In genomic region chr16:20900299-20901067, GRCh38 we compare ENCODE assay signal across 1 cellular context.
TF ChIP-seq lines count a peak whose summit lies in the region.

Gene DCUN1D3, minus strand, starts transcription at chr16:20900358. Its CDS starts 37,820 bp downstream, at chr16:20862538.
Gene LYRM1, plus strand, starts transcription at chr16:20900771. Its CDS starts 14,785 bp downstream, at chr16:20915556.

TF ChIP-seq in H1, 55 proteins besides CTCF, POLR2A, EP300 and RAD21:
- TF ChIP-seq CEBPB (IDR thresholded peaks at IDR 0.05; ENCODE audit: low read depth, low read length), result peak; percentile 97
- peak; percentile 20 for TF ChIP-seq MAX (IDR thresholded peaks at IDR 0.05)
- peak; percentile 83 for TF ChIP-seq PHF8 (conservative IDR thresholded peaks at IDR 0.05; ENCODE audit: low read depth, low read length)
- no peak for TF ChIP-seq RFX5 (IDR thresholded peaks at IDR 0.05; ENCODE audit: borderline replicate concordance, low read depth, low read length)
- TF ChIP-seq JUND (IDR thresholded peaks at IDR 0.05; ENCODE audit: low read length), result peak; percentile 95
- peak; percentile 45; the same call in 1 of the 2 replicates for TF ChIP-seq SIX5 (IDR thresholded peaks at IDR 0.05; ENCODE audit: low read depth, low read length)
- peak; percentile 95 for TF ChIP-seq CREB1 (IDR thresholded peaks at IDR 0.05)
- peak; percentile 68; the same call in 1 of the 2 replicates for TF ChIP-seq ATF3 (IDR thresholded peaks at IDR 0.05; ENCODE audit: insufficient read depth, low read depth, low read length)
- TF ChIP-seq TBP (IDR thresholded peaks at IDR 0.05; ENCODE audit: low read depth, low read length), result peak; percentile 74; the same call in 1 of the 2 replicates
- TF ChIP-seq SIN3A (conservative IDR thresholded peaks at IDR 0.05 in 1 of 2, IDR thresholded peaks at IDR 0.05 in 1 of 2; ENCODE audit: low read depth in 1 of 2, low read length in 2 of 2), result peak in 1 of 2 experiments; percentile 70; a peak in 2 of 4 replicates
- peak; percentile 31 for TF ChIP-seq ASH2L (IDR thresholded peaks at IDR 0.05; ENCODE audit: low read length)
- peak; percentile 84 for TF ChIP-seq TAF7 (optimal IDR thresholded peaks at IDR 0.05; ENCODE audit: borderline replicate concordance, low read depth, low read length)
- TF ChIP-seq SP2 (IDR thresholded peaks at IDR 0.05; ENCODE audit: low read length), result no peak
- peak; percentile 69; the same call in 1 of the 2 replicates for TF ChIP-seq EGR1 (IDR thresholded peaks at IDR 0.05; ENCODE audit: borderline replicate concordance, low read depth, low read length)
- no peak for TF ChIP-seq HDAC6 (IDR thresholded peaks at IDR 0.05; ENCODE audit: low read depth, low read length)
- TF ChIP-seq YY1 (IDR thresholded peaks at IDR 0.05; ENCODE audit: low read depth, low read length), result no peak
- TF ChIP-seq GTF2F1 (IDR thresholded peaks at IDR 0.05; ENCODE audit: borderline replicate concordance, low read depth, low read length), result no peak
- TF ChIP-seq RBBP5 (IDR thresholded peaks at IDR 0.05; ENCODE audit: borderline replicate concordance, low read depth, low read length), result peak; percentile 83; the same call in 1 of the 2 replicates
- peak; percentile 53; the same call in 1 of the 2 replicates for TF ChIP-seq ATF2 (IDR thresholded peaks at IDR 0.05; ENCODE audit: low read length)
- TF ChIP-seq CHD7 (IDR thresholded peaks at IDR 0.05; ENCODE audit: insufficient replicate concordance, low read length), result no peak
- peak; percentile 75; the same call in 1 of the 2 replicates for TF ChIP-seq SRF (IDR thresholded peaks at IDR 0.05; ENCODE audit: low read depth, low read length)
- TF ChIP-seq KDM4A (IDR thresholded peaks at IDR 0.05; ENCODE audit: low read depth, low read length, severe bottlenecking), result no peak
- no peak for TF ChIP-seq KDM5A (IDR thresholded peaks at IDR 0.05; ENCODE audit: low read length)
- TF ChIP-seq TAF1 (IDR thresholded peaks at IDR 0.05; ENCODE audit: low read depth, low read length), result peak; percentile 88
- no peak for TF ChIP-seq GABPA (IDR thresholded peaks at IDR 0.05; ENCODE audit: borderline replicate concordance, insufficient read depth, low read length)
- TF ChIP-seq RNF2 (IDR thresholded peaks at IDR 0.05; ENCODE audit: borderline replicate concordance, low read depth, low read length, missing control alignments, poor library complexity, severe bottlenecking), result no peak
- TF ChIP-seq CHD1 (IDR thresholded peaks at IDR 0.05; ENCODE audit: low read depth, low read length), result peak; percentile 92
